8 cellular contexts compared by ENCODE assay signal in genomic region chr19:37506387-37507166, GRCh38. TPM values are rescaled to one million over a fixed set of nuclear protein-coding genes. Genes with fewer than 3 reads are reported as not detected.
DNase-seq lines count a peak whose midpoint lies in the region; ATAC-seq, FAIRE-seq and TF ChIP-seq lines count a peak whose summit lies in the region.

TSS of gene ZNF793 (plus strand) at chr19:37506939. CDS start at chr19:37523440, 16,501 bp downstream.

- H3K36me3 Mint-ChIP-seq in T-helper 17 cell (ENCODE audit: low read depth) = peaks cover 5% of the 10 kb centered on the region

- H3K27ac ChIP-seq in Karpas-422 (ENCODE audit: low read length) = peak within 1 kb of the TSS; percentile 25; the same call in 1 of the 2 replicates
- H3K27ac ChIP-seq in uterus = peak within 1 kb of the TSS; percentile 95 to 96

- H3K27ac Mint-ChIP-seq in T-helper 17 cell = no peak within 1 kb of the TSS

- H3K36me3 ChIP-seq in Karpas-422 (ENCODE audit: insufficient read depth, low read length) (no peaks in the 10 kb centered on the region), uterus (no peaks in the 10 kb centered on the region)

- FAIRE-seq in GM12892 (lab: Jason Lieb, UNC) = no peak

- peak; percentile 90 for ATAC-seq in T-helper 17 cell
- no peak for ATAC-seq in HG02938 (IDR thresholded peaks at IDR 0.05; ENCODE audit: unreplicated experiment)

- H3K27me3 ChIP-seq in Karpas-422 (ENCODE audit: low read length) = no peaks in the 10 kb centered on the region
- no peaks in the 10 kb centered on the region for H3K27me3 ChIP-seq in uterus

- no peaks in the 10 kb centered on the region for H3K79me2 ChIP-seq in Karpas-422 (ENCODE audit: low read length)

- peaks cover 20% of the 10 kb centered on the region for H3K9me3 ChIP-seq in Karpas-422 (ENCODE audit: low read length)
- H3K9me3 ChIP-seq in T-helper 17 cell (ENCODE audit: control insufficient read depth, low read length, poor library complexity, severe bottlenecking) = peaks cover 3% of the 10 kb centered on the region
- no peaks in the 10 kb centered on the region for H3K9me3 ChIP-seq in uterus

- no peaks in the 10 kb centered on the region for H3K27me3 Mint-ChIP-seq in T-helper 17 cell

- intact Hi-C loops in uterus (cut with DNase I; ENCODE audit: low total_unique reads) = no loop called here

- H3K4me1 ChIP-seq in Karpas-422 (ENCODE audit: low read length) (no peaks in the 10 kb centered on the region), uterus (no peaks in the 10 kb centered on the region)

- peak within 1 kb of the TSS; percentile 50 for H3K4me2 ChIP-seq in Karpas-422 (ENCODE audit: low read depth, low read length, poor library complexity, severe bottlenecking)

- in situ Hi-C loops in astrocyte of the cerebellum (cut with HindIII; ENCODE audit: low sequenced_read_pairs) = no loop called here

- H2AFZ ChIP-seq in Karpas-422 (ENCODE audit: low read length) = peak within 1 kb of the TSS; percentile 25

- no peaks in the 10 kb centered on the region for H4K20me1 ChIP-seq in Karpas-422 (ENCODE audit: insufficient read depth, low read depth, low read length)

- no peaks in the 10 kb centered on the region for H3K4me1 Mint-ChIP-seq in T-helper 17 cell

- no peak within 1 kb of the TSS for H3K4me3 Mint-ChIP-seq in T-helper 17 cell

- peak; percentile 49; the same call in 1 of the 2 replicates for TF ChIP-seq POLR2A in GM12892 (IDR thresholded peaks at IDR 0.05; ENCODE audit: low read depth, low read length)
- peak in 1 of 2 donors; percentile 19 for TF ChIP-seq POLR2A in uterus (IDR thresholded peaks at IDR 0.05)

- DNase-seq in GM12892 (ENCODE audit: insufficient read length) = peak; percentile 29
- peak; percentile 58 for DNase-seq in Karpas-422
- DNase-seq in T-helper 17 cell = peak; percentile 60 to 71 (median 70)
- DNase-seq in astrocyte of the cerebellum (ENCODE audit: low read depth) = peak; percentile 54
- DNase-seq in iPS DF 4.7 (ENCODE audit: extremely low read depth, low spot score) = peak; percentile 69
- DNase-seq in retina = peak; percentile 97
- peak; percentile 81 to 84 for DNase-seq in uterus

- H3K9me2 ChIP-seq in Karpas-422 (replicated peaks; ENCODE audit: insufficient read depth, low read length) = no peaks in the 10 kb centered on the region

- no peak for TF ChIP-seq CTCF in astrocyte of the cerebellum (IDR thresholded peaks at IDR 0.05; ENCODE audit: low read depth, low read length, missing control alignments)
- TF ChIP-seq CTCF in uterus (IDR thresholded peaks at IDR 0.05) = peak in 1 of 4 experiments; percentile 16

- H3K4me3 ChIP-seq in Karpas-422 (ENCODE audit: low read length) (peak within 1 kb of the TSS; percentile 58), astrocyte of the cerebellum (ENCODE audit: low read depth, low read length) (peak within 1 kb of the TSS; percentile 69), uterus (peak within 1 kb of the TSS; percentile 64 to 72)

- H3K9ac ChIP-seq in Karpas-422 (ENCODE audit: low read length) = peak within 1 kb of the TSS; percentile 47

RNA-seq across cellular contexts. Expression of gene ZNF793, which starts in this region (rescaled TPM):
- polyA plus RNA-seq in GM12892 (2012; ENCODE audit: missing spikeins) = 1.1 TPM
- total RNA-seq in Karpas-422 (2014; rRNA removed; shearing (Covaris generic); ENCODE audit: low replicate concordance) = 2.7 and 4.4 TPM in 2 replicates
- total RNA-seq in T-helper 17 cell (1 to 10 TPM; 4.2 to 5.4 TPM), uterus (10 to 100 TPM in 2 of 4 donors, 1 to 10 TPM in 2; 2.4 to 21.3 (median 8.6) TPM)

Comparison
In these comparisons a context has a peak if more than half of its experiments do, and no peak if none do; other contexts are left out.
1. DNase-seq: peak in every context shown above with its lines; median percentile 97 in retina; 82 in uterus; 70 in T-helper 17 cell; 69 in iPS DF 4.7; 58 in Karpas-422; 54 in astrocyte of the cerebellum; 29 in GM12892.